ENCODE assay signal across 12 cellular contexts in genomic region chr12:58877243-58877743, GRCh38. TPM values are rescaled to one million over a fixed set of nuclear protein-coding genes. Genes with fewer than 3 reads are reported as not detected.
DNase-seq lines count a peak whose midpoint lies in the region; ATAC-seq, FAIRE-seq and TF ChIP-seq lines count a peak whose summit lies in the region.
"Had no signal": no experiment of that assay in that cellular context is flagged by ENCODE, and none has a peak within 500 bp of the region (broad histone marks: within the 10 kb centered on the region; RNA-seq: fewer than 3 reads in every experiment).

No MANE protein-coding gene starts in this region.

- intact Hi-C loops in pancreas (cut with DNase I): no loop called here

- peak; percentile 94 to 96 (median 94) for ATAC-seq in pancreas

- no peaks in the 10 kb centered on the region for H3K36me3 Mint-ChIP-seq in activated CD4-positive, alpha-beta T cell treated with anti-CD3 and anti-CD28 coated beads, Interleukin-2, amount 10 ng/mL, durations not matched to agents 7 days and 5 days (ENCODE audit: low read depth)

- no peaks in the 10 kb centered on the region for H3K27me3 Mint-ChIP-seq in activated CD4-positive, alpha-beta T cell treated with anti-CD3 and anti-CD28 coated beads, Interleukin-2, amount 10 ng/mL, durations not matched to agents 7 days and 5 days
- H3K27me3 Mint-ChIP-seq: activated B cell treated with CpG ODN at 0.5 μM for 24 hours had no signal

- no peaks in the 10 kb centered on the region for H3K4me1 Mint-ChIP-seq in activated CD4-positive, alpha-beta T cell treated with anti-CD3 and anti-CD28 coated beads, Interleukin-2, amount 10 ng/mL, durations not matched to agents 7 days and 5 days
- H3K4me1 Mint-ChIP-seq: activated B cell treated with CpG ODN at 0.5 μM for 24 hours had no signal

- H3K9me3 Mint-ChIP-seq in activated CD4-positive, alpha-beta T cell treated with anti-CD3 and anti-CD28 coated beads, Interleukin-2, amount 10 ng/mL, durations not matched to agents 7 days and 5 days: no peaks in the 10 kb centered on the region

- no peak for FAIRE-seq in pancreas (lab: Jason Lieb, UNC)

- H3K4me3 Mint-ChIP-seq in activated CD4-positive, alpha-beta T cell treated with anti-CD3 and anti-CD28 coated beads, Interleukin-2, amount 10 ng/mL, durations not matched to agents 7 days and 5 days: no peak overlapping the region
- H3K4me3 Mint-ChIP-seq: activated B cell treated with CpG ODN at 0.5 μM for 24 hours had no signal

- no peak overlapping the region for H3K27ac Mint-ChIP-seq in activated CD4-positive, alpha-beta T cell treated with anti-CD3 and anti-CD28 coated beads, Interleukin-2, amount 10 ng/mL, durations not matched to agents 7 days and 5 days
- H3K27ac Mint-ChIP-seq: activated B cell treated with CpG ODN at 0.5 μM for 24 hours had no signal

- H3K4me3 ChIP-seq in pancreas: no peak overlapping the region
- H3K4me3 ChIP-seq: ascending aorta, left ventricle myocardium inferior had no signal

- TF ChIP-seq CTCF in pancreas (IDR thresholded peaks at IDR 0.05): no peak

- peak; percentile 51 for DNase-seq in GM04503 (ENCODE audit: low read depth)
- peak; percentile 39 for DNase-seq in NCI-H510A (lab: John Stamatoyannopoulos, UW)
- DNase-seq in dermis blood vessel endothelial cell: peak; percentile 5
- peak in 5 of 6 donors; percentile 51 to 83 (median 80) for DNase-seq in pancreas
- DNase-seq in activated CD4-positive, CD25-positive, alpha-beta regulatory T cell (lab: John Stamatoyannopoulos, UW): no peak
- no peak for DNase-seq in activated CD4-positive, alpha-beta T cell treated with anti-CD3 and anti-CD28 coated beads, Interleukin-2, amount 10 ng/mL, durations not matched to agents 7 days and 5 days
- no peak for DNase-seq in retina
- DNase-seq in effector CD4-positive, alpha-beta T cell: no peak
- DNase-seq: activated B cell treated with CpG ODN at 0.5 μM for 24 hours, left ventricle myocardium inferior, MM.1S had no signal

- peak overlapping the region in 3 of 4 donors; percentile 24 to 71 (median 65) for H3K27ac ChIP-seq in pancreas
- H3K27ac ChIP-seq: ascending aorta, left ventricle myocardium inferior had no signal

- H3K4me1 ChIP-seq in pancreas: peaks cover 0 to 14% (median 12%) of the 10 kb centered on the region in 3 donors

- peaks cover 7 to 87% (median 42%) of the 10 kb centered on the region in 3 donors for H3K36me3 ChIP-seq in pancreas

- H3K27me3 ChIP-seq in pancreas: no peaks in the 10 kb centered on the region
- H3K27me3 ChIP-seq: ascending aorta had no signal

- H3K9me3 ChIP-seq in pancreas: no peaks in the 10 kb centered on the region
- H3K9me3 ChIP-seq: ascending aorta, left ventricle myocardium inferior had no signal

- POLR2A ChIA-PET in activated CD4-positive, alpha-beta T cell treated with anti-CD3 and anti-CD28 coated beads, Interleukin-2, amount 10 ng/mL, durations not matched to agents 7 days and 5 days (lab: Charles Lee): no interaction called here

- WGBS in pancreas, 2 donors: 26 to 29% methylated on average over 15 of the region's 15 CpGs

- CTCF ChIA-PET in activated CD4-positive, alpha-beta T cell treated with anti-CD3 and anti-CD28 coated beads, Interleukin-2, amount 10 ng/mL, durations not matched to agents 7 days and 5 days (lab: Charles Lee): no interaction called here

RNA-seq across cellular contexts. Expression of gene LRIG3, which starts 43.0 kb away (rescaled TPM):
- 28.9 and 39.8 TPM in 2 replicates for total RNA-seq in dermis blood vessel endothelial cell
- 10 to 100 TPM; 18.8 to 44.3 (median 28.5) TPM for total RNA-seq in pancreas
- polyA plus RNA-seq in pancreas: 10 to 100 TPM in 1 of 2 donors, 1 to 10 TPM in 1; 7.2 to 12.8 TPM
- total RNA-seq in activated CD4-positive, alpha-beta T cell treated with anti-CD3 and anti-CD28 coated beads, Interleukin-2, amount 10 ng/mL, durations not matched to agents 7 days and 5 days: not detected
- total RNA-seq: activated B cell treated with CpG ODN at 0.5 μM for 24 hours had no signal

Comparison
In these comparisons a context has a peak if more than half of its experiments do, and no peak if none do; other contexts are left out.
1. DNase-seq: peak in GM04503 (single experiment), NCI-H510A (single experiment), dermis blood vessel endothelial cell (single experiment) and pancreas (5 of 6); none in activated CD4-positive, CD25-positive, alpha-beta regulatory T cell (0 of 4), activated CD4-positive, alpha-beta T cell treated with anti-CD3 and anti-CD28 coated beads, Interleukin-2, amount 10 ng/mL, durations not matched to agents 7 days and 5 days (single experiment), retina (single experiment) and effector CD4-positive, alpha-beta T cell (single experiment).
2. RNA of gene LRIG3, which starts 43.0 kb away (total RNA-seq): 28.9 to 39.8 TPM in dermis blood vessel endothelial cell and 18.8 to 44.3 TPM in pancreas; not detected in activated CD4-positive, alpha-beta T cell treated with anti-CD3 and anti-CD28 coated beads, Interleukin-2, amount 10 ng/mL, durations not matched to agents 7 days and 5 days; every median in the first group is over 10 times any median in the second.